Comparison of ENCODE assay signal across 1 cellular context in genomic region chr2:229910147-229910831, GRCh38.
TF ChIP-seq lines count a peak whose summit lies in the region.

No MANE protein-coding gene starts in this region.

TF ChIP-seq in GM12878, 131 proteins besides CTCF, POLR2A, EP300 and RAD21 (continued from another document):
- TF ChIP-seq SIN3A (IDR thresholded peaks at IDR 0.05; ENCODE audit: low read depth, low read length): no peak
